ENCODE assay signal across 31 cellular contexts in the genomic region with DNA sequence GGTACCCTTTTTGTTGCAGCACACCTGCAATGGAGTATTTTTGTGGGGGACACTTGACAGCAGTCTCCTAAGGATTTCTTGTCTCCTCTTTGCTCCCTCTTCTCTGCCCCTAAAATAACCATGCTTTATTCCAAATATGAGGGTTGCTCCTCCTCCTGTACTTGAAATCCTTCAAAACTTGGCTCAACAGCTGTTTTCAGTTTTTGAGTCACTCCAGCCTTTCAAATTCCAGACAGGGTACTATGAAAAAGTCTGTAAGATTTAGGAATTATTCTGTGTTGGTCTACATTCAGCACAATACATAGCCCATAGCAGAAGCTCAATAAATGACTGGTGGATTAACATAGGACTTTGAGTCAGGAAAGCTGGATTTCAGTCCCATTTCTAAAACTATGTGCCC. TPM values are rescaled to one million over a fixed set of nuclear protein-coding genes. Genes with fewer than 3 reads are reported as not detected.
DNase-seq lines count a peak whose midpoint lies in the region; ATAC-seq and TF ChIP-seq lines count a peak whose summit lies in the region.
"Had no signal": no experiment of that assay in that cellular context is flagged by ENCODE, and none has a peak within 500 bp of the region (broad histone marks: within the 10 kb centered on the region; RNA-seq: fewer than 3 reads in every experiment).

No MANE protein-coding gene starts in this region.

- H3K4me3 Mint-ChIP-seq in activated CD4-positive, alpha-beta T cell treated with anti-CD3 and anti-CD28 coated beads for 36 hours: no peak overlapping the region
- H3K4me3 Mint-ChIP-seq: B cell; neural progenitor cell; stimulated activated naive CD8-positive, alpha-beta T cell treated with anti-CD3 and anti-CD28 coated beads, Interleukin-15, Interleukin-2, amounts not matched to agents 100 ng/mL and 50 ng/mL, for 24 hours had no signal

- H3K4me3 ChIP-seq in SK-N-MC (no peak overlapping the region), fibroblast of mammary gland (ENCODE audit: control insufficient read depth, low read depth, low read length) (no peak overlapping the region), thoracic aorta (no peak overlapping the region)
- H3K4me3 ChIP-seq: adrenal gland, gastroesophageal sphincter, GM12878, neural progenitor cell, sigmoid colon, tibial nerve had no signal

- H3K4me1 Mint-ChIP-seq in activated CD4-positive, alpha-beta T cell treated with anti-CD3 and anti-CD28 coated beads for 36 hours: peaks cover 52% of the 10 kb centered on the region

- H3K27ac ChIP-seq in SK-N-MC (no peak overlapping the region), thoracic aorta (peak overlapping the region; percentile 43 to 70)
- H3K27ac ChIP-seq: 22Rv1, gastroesophageal sphincter, neural progenitor cell, tibial nerve, VCaP had no signal

- peak overlapping the region; percentile 45 for H3K9ac ChIP-seq in SK-N-MC (ENCODE audit: insufficient read length)
- H3K9ac ChIP-seq: neural progenitor cell had no signal

- POLR2A ChIA-PET in activated CD4-positive, alpha-beta T cell treated with anti-CD3 and anti-CD28 coated beads for 36 hours (lab: Charles Lee): interaction anchor here (0.7 kb wide), 1 partner anchor 87 kb away, joined by 3 read pairs; the partner anchor contains the start of gene RSBN1

- ATAC-seq in activated CD4-positive, alpha-beta T cell treated with anti-CD3 and anti-CD28 coated beads for 36 hours: no peak
- ATAC-seq in thoracic aorta (ENCODE audit: insufficient number of reproducible peaks, low FRiP score, low read depth): no peak
- ATAC-seq: gastroesophageal sphincter, GM12878, left ventricle myocardium superior had no signal

- H3K9me3 ChIP-seq in SK-N-MC (ENCODE audit: low read depth, low read length) (no peaks in the 10 kb centered on the region), thoracic aorta (no peaks in the 10 kb centered on the region)
- H3K9me3 ChIP-seq: adrenal gland, gastroesophageal sphincter, sigmoid colon, tibial nerve had no signal

- H3K27me3 ChIP-seq in thoracic aorta (replicated peaks; ENCODE audit: insufficient read depth): no peaks in the 10 kb centered on the region
- H3K27me3 ChIP-seq: adrenal gland, gastroesophageal sphincter, neural progenitor cell, sigmoid colon, tibial nerve had no signal

- intact Hi-C loops in activated CD4-positive, alpha-beta T cell treated with anti-CD3 and anti-CD28 coated beads for 36 hours (cut with DNase I, micrococcal nuclease): no loop called here

- peaks cover 7 to 29% of the 10 kb centered on the region in 2 donors for H3K4me1 ChIP-seq in thoracic aorta (ENCODE audit: control insufficient read depth in 1 of 2, low read depth in 2 of 2)

- H3K36me3 ChIP-seq in SK-N-MC (ENCODE audit: insufficient read depth, low read length) (peaks cover 91% of the 10 kb centered on the region), thoracic aorta (peaks cover 18% of the 10 kb centered on the region)
- H3K36me3 ChIP-seq: neural progenitor cell had no signal

- CTCF ChIA-PET in activated CD4-positive, alpha-beta T cell treated with anti-CD3 and anti-CD28 coated beads for 36 hours (lab: Charles Lee): interaction anchor here (0.6 to 3.5 kb wide), 4 partner anchors 12 to 63 kb away, joined by 3 to 14 read pairs (median 4); no protein-coding TSS in a partner anchor

- peaks cover 65% of the 10 kb centered on the region for H3K36me3 Mint-ChIP-seq in activated CD4-positive, alpha-beta T cell treated with anti-CD3 and anti-CD28 coated beads for 36 hours (ENCODE audit: low read depth)

- no peak for DNase-seq in activated CD4-positive, alpha-beta T cell treated with anti-CD3 and anti-CD28 coated beads for 36 hours
- no peak for DNase-seq in activated CD4-positive, alpha-beta T cell treated with anti-CD3 and anti-CD28 coated beads, Interleukin-2, amount 50 U/mL, for 48 hours
- no peak for DNase-seq in SK-N-MC (ENCODE audit: low read depth, low spot score)
- DNase-seq in fibroblast of mammary gland (ENCODE audit: low read depth): peak; percentile 24
- no peak for DNase-seq in thoracic aorta (ENCODE audit: low spot score)
- DNase-seq in ureter (ENCODE audit: low spot score): no peak
- DNase-seq in NCI-H146 (lab: John Stamatoyannopoulos, UW): no peak
- no peak for DNase-seq in NCI-H748 treated with DMSO at 0.1 percent for 48 hours (lab: John Stamatoyannopoulos, UW)
- DNase-seq: activated effector memory CD4-positive, alpha-beta T cell treated with Interleukin-2 at 50 U/mL for 16 hours; adrenal gland; Calu3; DND-41; effector memory CD4-positive, alpha-beta T cell; erythroblast; H7; hypothalamus; left ventricle myocardium superior; NCI-H187; NCI-H69; sigmoid colon; stimulated activated CD4-positive, alpha-beta T cell treated with anti-CD3 and anti-CD28 coated beads, Interleukin-15, amount 100 ng/mL, for 24 hours had no signal

- peak overlapping the region; percentile 5 for H3K27ac Mint-ChIP-seq in activated CD4-positive, alpha-beta T cell treated with anti-CD3 and anti-CD28 coated beads for 36 hours
- H3K27ac Mint-ChIP-seq: B cell; neural progenitor cell; progenitor cell of endocrine pancreas; T-helper 2 cell treated with Interferon-gamma antibody and Interleukin-4, amounts not matched to agents 5 μg/mL and 100 μg/mL, for 36 hours had no signal

- no peaks in the 10 kb centered on the region for H3K9me3 Mint-ChIP-seq in activated CD4-positive, alpha-beta T cell treated with anti-CD3 and anti-CD28 coated beads for 36 hours (ENCODE audit: low read depth)
- H3K9me3 Mint-ChIP-seq: neural progenitor cell; stimulated activated naive CD8-positive, alpha-beta T cell treated with anti-CD3 and anti-CD28 coated beads, Interleukin-15, Interleukin-2, amounts not matched to agents 100 ng/mL and 50 ng/mL, for 24 hours; T-helper 2 cell treated with Interferon-gamma antibody and Interleukin-4, amounts not matched to agents 5 μg/mL and 100 μg/mL, for 36 hours had no signal

- TF ChIP-seq CTCF in fibroblast of mammary gland (conservative IDR thresholded peaks at IDR 0.05; ENCODE audit: control insufficient read depth, insufficient read depth, low read depth, low read length) (no peak), thoracic aorta (IDR thresholded peaks at IDR 0.05) (no peak)

- H3K27me3 Mint-ChIP-seq in activated CD4-positive, alpha-beta T cell treated with anti-CD3 and anti-CD28 coated beads for 36 hours: no peaks in the 10 kb centered on the region
- H3K27me3 Mint-ChIP-seq: B cell; progenitor cell of endocrine pancreas; stimulated activated naive CD8-positive, alpha-beta T cell treated with anti-CD3 and anti-CD28 coated beads, Interleukin-15, Interleukin-2, amounts not matched to agents 100 ng/mL and 50 ng/mL, for 24 hours had no signal

RNA-seq across cellular contexts. Expression of gene AP4B1, which starts 5.5 kb away (rescaled TPM):
- 10 to 100 TPM; 27.7 to 39.2 TPM for total RNA-seq in activated CD4-positive, alpha-beta T cell treated with anti-CD3 and anti-CD28 coated beads for 36 hours
- total RNA-seq in thoracic aorta (10 to 100 TPM in 1 of 2 donors, 1 to 10 TPM in 1; 7.0 to 47.2 TPM), ureter (31.6 TPM)

RNA-seq across cellular contexts. Expression of gene DCLRE1B, which starts 6.0 kb away (rescaled TPM):
- 10 to 100 TPM; 18.2 to 21.8 TPM for total RNA-seq in activated CD4-positive, alpha-beta T cell treated with anti-CD3 and anti-CD28 coated beads for 36 hours
- 1 to 10 TPM; 3.2 to 4.4 TPM for total RNA-seq in thoracic aorta
- 5.3 TPM for total RNA-seq in ureter

RNA-seq across cellular contexts. Expression of gene BCL2L15, which starts 11.7 kb away (rescaled TPM):
- total RNA-seq in activated CD4-positive, alpha-beta T cell treated with anti-CD3 and anti-CD28 coated beads for 36 hours: 1 to 10 TPM; 1.1 to 1.3 TPM
- 1 to 10 TPM in 1 of 2 donors, under 1 TPM in 1; 0.14 to 1.7 TPM for total RNA-seq in thoracic aorta
- 8.0 TPM for total RNA-seq in ureter
- total RNA-seq: H7, left ventricle myocardium superior had no signal

RNA-seq across cellular contexts. Expression of gene PTPN22, which starts 27.6 kb away (rescaled TPM):
- total RNA-seq in activated CD4-positive, alpha-beta T cell treated with anti-CD3 and anti-CD28 coated beads for 36 hours: 10 to 100 TPM; 42.4 to 52.6 TPM
- total RNA-seq in thoracic aorta (1 to 10 TPM; 6.6 to 8.1 TPM), ureter (5.2 TPM)
- total RNA-seq: H7, progenitor cell of endocrine pancreas had no signal

RNA-seq across cellular contexts. Expression of gene HIPK1, which starts 30.0 kb away (rescaled TPM):
- 10 to 100 TPM; 42.2 to 50.3 TPM for total RNA-seq in activated CD4-positive, alpha-beta T cell treated with anti-CD3 and anti-CD28 coated beads for 36 hours
- 10 to 100 TPM; 47.4 to 59.1 TPM for total RNA-seq in thoracic aorta
- 73.2 TPM for total RNA-seq in ureter
